Comparison of ENCODE assay signal across 1 cellular context in genomic region chr11:96279421-96280290, GRCh38.
TF ChIP-seq lines count a peak whose summit lies in the region.

No MANE protein-coding gene starts in this region.

TF ChIP-seq in GM23338, 12 proteins besides CTCF, POLR2A, EP300 and RAD21 (continued from another document):
- TF ChIP-seq REST (IDR thresholded peaks at IDR 0.05; ENCODE audit: unreplicated experiment): no peak
TF ChIP-seq in GM23338: peak in this region for 0.
